ENCODE assay signal across 14 cellular contexts in the genomic region with DNA sequence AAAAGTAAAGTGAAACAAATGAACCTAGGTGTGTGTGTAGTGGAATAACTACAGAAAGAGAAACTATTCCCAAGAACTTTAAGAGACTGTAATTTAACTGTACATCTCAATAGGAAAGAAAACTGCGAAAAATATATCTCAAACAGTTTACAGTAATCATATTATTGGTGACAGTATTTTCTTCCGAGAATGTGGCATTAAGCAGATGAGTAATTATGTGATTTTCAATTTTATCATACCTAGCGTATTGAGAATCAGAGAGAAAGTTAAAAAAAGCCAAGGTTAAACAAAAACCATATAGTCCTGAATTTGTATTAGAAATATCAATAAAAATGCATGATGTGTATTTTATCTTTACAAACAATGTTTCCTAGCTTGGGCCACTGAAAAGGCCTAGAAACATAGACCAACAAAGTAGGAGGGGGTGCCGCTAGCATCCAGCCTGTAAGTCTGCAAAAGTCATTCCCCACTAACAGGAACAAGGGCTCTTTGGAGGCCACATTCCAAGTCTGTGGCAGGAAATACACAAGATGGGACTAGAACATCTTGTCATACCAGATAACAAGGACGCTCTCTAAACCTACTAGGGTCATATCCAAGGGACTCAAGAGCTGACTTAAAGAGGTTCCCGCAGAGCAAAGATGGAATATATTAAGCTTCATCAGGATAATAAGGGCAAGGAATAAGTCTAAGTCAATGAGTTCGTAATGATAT. TPM values are rescaled to one million over a fixed set of nuclear protein-coding genes. Genes with fewer than 3 reads are reported as not detected.
DNase-seq lines count a peak whose midpoint lies in the region; ATAC-seq, FAIRE-seq and TF ChIP-seq lines count a peak whose summit lies in the region.
"Had no signal": no experiment of that assay in that cellular context is flagged by ENCODE, and none has a peak within 500 bp of the region (broad histone marks: within the 10 kb centered on the region; RNA-seq: fewer than 3 reads in every experiment).

No MANE protein-coding gene starts in this region.

- intact Hi-C loops in CD4-positive, alpha-beta memory T cell (cut with micrococcal nuclease), result no loop called here
- intact Hi-C loops in GM12878 (cut with micrococcal nuclease; ENCODE audit: unreplicated experiment), result no loop called here

- H3K4me2 ChIP-seq in GM12878 (ENCODE audit: control insufficient read depth, insufficient read depth), result no peak overlapping the region

- in situ Hi-C loops in GM12878 (cut with MboI), result no loop called here

- no peak for TF ChIP-seq CTCF in GM12878 (IDR thresholded peaks at IDR 0.05 in 2 of 3, conservative IDR thresholded peaks at IDR 0.05 in 1 of 3; ENCODE audit: control insufficient read depth in 2 of 3, extremely low read depth in 1 of 3, insufficient read depth in 1 of 3, low read depth in 3 of 3, low read length in 3 of 3)
- no peak for TF ChIP-seq CTCF in WERI-Rb-1 (IDR thresholded peaks at IDR 0.05; ENCODE audit: low read depth, low read length)

- no peak for ATAC-seq in GM12878
- ATAC-seq in GM21526 (IDR thresholded peaks at IDR 0.05; ENCODE audit: low FRiP score, unreplicated experiment), result no peak
- no peak for ATAC-seq in HG03139 (IDR thresholded peaks at IDR 0.05; ENCODE audit: unreplicated experiment)

- H3K27ac Mint-ChIP-seq in activated T-cell treated with anti-CD3 and anti-CD28 coated beads, Interleukin-2, amount 50 U/mL, for 24 hours, result peak overlapping the region; percentile 39
- H3K27ac Mint-ChIP-seq in CD4-positive, alpha-beta memory T cell, result peak overlapping the region in 4 of 7 donors; percentile 27 to 75 (median 50)
- H3K27ac Mint-ChIP-seq: CD4-positive, alpha-beta T cell had no signal

- 72% methylated on average over 7 of the region's 7 CpGs for WGBS in GM12878 (ENCODE audit: insufficient coverage, insufficient replicate concordance, low lambda C conversion rate, missing lambda C conversion rate)

- H3K9me3 Mint-ChIP-seq in activated T-cell treated with anti-CD3 and anti-CD28 coated beads, Interleukin-2, amount 50 U/mL, for 24 hours, result no peaks in the 10 kb centered on the region
- no peaks in the 10 kb centered on the region for H3K9me3 Mint-ChIP-seq in CD4-positive, alpha-beta memory T cell
- H3K9me3 Mint-ChIP-seq: CD4-positive, alpha-beta T cell had no signal

- no peaks in the 10 kb centered on the region for H3K36me3 ChIP-seq in CD4-positive, alpha-beta memory T cell (ENCODE audit: insufficient read depth, low read length)
- H3K36me3 ChIP-seq in GM12878 (ENCODE audit: control insufficient read depth in 2 of 2, insufficient read depth in 2 of 2, low read length in 1 of 2) (no peaks in the 10 kb centered on the region), WERI-Rb-1 (no peaks in the 10 kb centered on the region)

- FAIRE-seq in HTR-8/SVneo (lab: Jason Lieb, UNC) (peak; percentile 26), GM12878 (lab: Jason Lieb, UNC) (no peak)
- FAIRE-seq: D721Med, GM12892 had no signal

- TF ChIP-seq EP300 in GM12878 (IDR thresholded peaks at IDR 0.05; ENCODE audit: borderline replicate concordance in 1 of 2, control insufficient read depth in 1 of 2, low read depth in 2 of 2, low read length in 2 of 2), result no peak

- H3K79me2 ChIP-seq in GM12878 (ENCODE audit: control insufficient read depth, insufficient read depth, low read length), result no peaks in the 10 kb centered on the region

- RAD21 ChIA-PET in GM12878 (lab: Charles Lee; ENCODE audit: unreplicated experiment), result interaction anchor here (0.7 to 0.9 kb wide), 2 partner anchors 14 to 43 kb away, joined by 3 read pairs; no protein-coding TSS in a partner anchor

- DNase-seq in activated T-cell treated with anti-CD3 and anti-CD28 coated beads, Interleukin-2, amount 50 U/mL, for 24 hours, result no peak
- DNase-seq in activated T-cell treated with anti-CD3 and anti-CD28 coated beads, Interleukin-2, amount 50 U/mL, for 48 hours, result no peak
- no peak for DNase-seq in CD4-positive, alpha-beta memory T cell
- DNase-seq in HTR-8/SVneo (ENCODE audit: insufficient read length, low spot score), result no peak
- no peak for DNase-seq in GM12878 (ENCODE audit: low read depth, low spot score)
- no peak for DNase-seq in WERI-Rb-1
- DNase-seq: CD4-positive, alpha-beta T cell; DMS79 treated with DMSO at 0.1 percent for 48 hours; GOT3; NCI-H446 had no signal

- TF ChIP-seq POLR2A in GM12878 (IDR thresholded peaks at IDR 0.05; ENCODE audit: low read depth, low read length), result no peak

- BruUV-seq in GM12878 (replicated peaks; lab: Mats Ljungman, UMichigan), result no TSS peak

- no peak overlapping the region for H3K9ac ChIP-seq in GM12878 (ENCODE audit: control insufficient read depth, insufficient read depth, low read length)

- POLR2A ChIA-PET in CD4-positive, alpha-beta memory T cell (lab: Charles Lee; ENCODE audit: partially characterized antibody), result interaction anchor here (0.6 kb wide), 1 partner anchor 310 kb away, joined by 3 read pairs; no protein-coding TSS in a partner anchor
- POLR2A ChIA-PET in GM12878 (lab: Charles Lee), result interaction anchor here (0.7 to 1.4 kb wide), 3 partner anchors 12 to 300 kb away, joined by 3 to 6 read pairs (median 4); no protein-coding TSS in a partner anchor

- CTCF ChIA-PET in CD4-positive, alpha-beta memory T cell (lab: Charles Lee; ENCODE audit: partially characterized antibody), result interaction anchor here (1.5 kb wide), 1 partner anchor 38 kb away, joined by 7 read pairs; no protein-coding TSS in a partner anchor
- CTCF ChIA-PET in GM12878 (lab: Yijun Ruan, JAX), result interaction anchor here (1.1 to 1.7 kb wide), 2 partner anchors 12 to 77 kb away, joined by 3 to 4 read pairs; no protein-coding TSS in a partner anchor

- SMC1A ChIA-PET in GM12878 (lab: Charles Lee; ENCODE audit: uncharacterized antibody, unreplicated experiment), result interaction anchor here (0.6 to 2.2 kb wide), 4 partner anchors 8 to 34 kb away, joined by 3 to 19 read pairs (median 6); no protein-coding TSS in a partner anchor

- H3K27ac ChIP-seq in CD4-positive, alpha-beta memory T cell (ENCODE audit: low read depth, low read length), result no peak overlapping the region
- H3K27ac ChIP-seq in GM12878 (ENCODE audit: control insufficient read depth, insufficient read depth) (no peak overlapping the region), WERI-Rb-1 (no peak overlapping the region)

- no peaks in the 10 kb centered on the region for H4K20me1 ChIP-seq in GM12878 (ENCODE audit: control insufficient read depth, insufficient read depth)

- TF ChIP-seq RAD21 in GM12878 (IDR thresholded peaks at IDR 0.05; ENCODE audit: insufficient read depth, low read depth, low read length), result no peak

- no peaks in the 10 kb centered on the region for H3K27me3 ChIP-seq in CD4-positive, alpha-beta memory T cell (ENCODE audit: insufficient read depth, low read length)
- H3K27me3 ChIP-seq in GM12878 (replicated peaks in 1 of 2; ENCODE audit: control insufficient read depth in 2 of 2, insufficient read depth in 2 of 2, low read length in 1 of 2) (no peaks in the 10 kb centered on the region), WERI-Rb-1 (ENCODE audit: insufficient read depth, low read depth, severe bottlenecking) (no peaks in the 10 kb centered on the region)

- H3K36me3 Mint-ChIP-seq in activated T-cell treated with anti-CD3 and anti-CD28 coated beads, Interleukin-2, amount 50 U/mL, for 24 hours (ENCODE audit: low read depth), result peaks cover 16% of the 10 kb centered on the region
- H3K36me3 Mint-ChIP-seq in CD4-positive, alpha-beta memory T cell, result peaks cover 3 to 9% of the 10 kb centered on the region in 2 donors

- no peak overlapping the region for H3K4me3 ChIP-seq in CD4-positive, alpha-beta memory T cell (ENCODE audit: low read length in 2 of 2)
- H3K4me3 ChIP-seq in GM12878 (no peak overlapping the region), WERI-Rb-1 (ENCODE audit: low read depth, low read length) (no peak overlapping the region)

- peaks cover 3% of the 10 kb centered on the region for H3K4me1 ChIP-seq in CD4-positive, alpha-beta memory T cell (ENCODE audit: insufficient read depth, low read length)
- H3K4me1 ChIP-seq in GM12878 (ENCODE audit: control insufficient read depth, insufficient read depth, low read length), result no peaks in the 10 kb centered on the region

- H3K27me3 Mint-ChIP-seq in activated T-cell treated with anti-CD3 and anti-CD28 coated beads, Interleukin-2, amount 50 U/mL, for 24 hours, result no peaks in the 10 kb centered on the region
- no peaks in the 10 kb centered on the region for H3K27me3 Mint-ChIP-seq in CD4-positive, alpha-beta memory T cell
- H3K27me3 Mint-ChIP-seq: CD4-positive, alpha-beta T cell had no signal

- no peak overlapping the region for H3K4me3 Mint-ChIP-seq in activated T-cell treated with anti-CD3 and anti-CD28 coated beads, Interleukin-2, amount 50 U/mL, for 24 hours
- no peak overlapping the region for H3K4me3 Mint-ChIP-seq in CD4-positive, alpha-beta memory T cell
- H3K4me3 Mint-ChIP-seq: CD4-positive, alpha-beta T cell had no signal

- no peaks in the 10 kb centered on the region for H3K9me3 ChIP-seq in CD4-positive, alpha-beta memory T cell (ENCODE audit: control insufficient read depth in 1 of 2, low read length in 2 of 2)
- H3K9me3 ChIP-seq in GM12878 (replicated peaks; ENCODE audit: control insufficient read depth, insufficient read depth, low read length) (no peaks in the 10 kb centered on the region), WERI-Rb-1 (ENCODE audit: severe bottlenecking) (no peaks in the 10 kb centered on the region)

- peak overlapping the region; percentile 28; the same call in 1 of the 2 replicates for H2AFZ ChIP-seq in GM12878 (ENCODE audit: control insufficient read depth, low read depth, low read length)

- H3K4me1 Mint-ChIP-seq in activated T-cell treated with anti-CD3 and anti-CD28 coated beads, Interleukin-2, amount 50 U/mL, for 24 hours (ENCODE audit: low read depth), result peaks cover 48% of the 10 kb centered on the region
- H3K4me1 Mint-ChIP-seq in CD4-positive, alpha-beta memory T cell, result peaks cover 17 to 32% (median 21%) of the 10 kb centered on the region in 4 donors

RNA-seq across cellular contexts. Expression of a gene that starts 20.5 kb away (rescaled TPM):
- 10 to 100 TPM; 19.5 to 22.5 TPM for total RNA-seq in CD4-positive, alpha-beta memory T cell
- 10 to 100 TPM in 1 of 2 donors, 1 to 10 TPM in 1; 4.0 to 20.5 TPM for polyA plus RNA-seq in CD4-positive, alpha-beta memory T cell
- total RNA-seq in GM12878 (2013; cell fraction: nucleolus; rRNA removed), result 1.4 and 2.8 TPM in 2 replicates
- total RNA-seq in GM12878 (2014; rRNA removed) (9.7 and 10.4 TPM in 2 replicates), GM12878 (2014; rRNA removed; fragmentation: Illumina TruSeq; extraction: Trizol) (10.4 and 11.8 TPM in 2 replicates), GM12878 (2021) (14.8 and 17.9 TPM in 2 replicates)
- polyA plus RNA-seq in GM12878 (2011; ENCODE audit: low read depth), result 5.8 TPM
- polyA plus RNA-seq in GM12878 (2011; rRNA removed) (6.0 and 7.3 TPM in 2 replicates), GM12878 (2014; fragmentation: Illumina TruSeq; extraction: Trizol) (14.1 and 15.9 TPM in 2 replicates), GM12878 (2014; fragmentation: Nextera tagmentation; extraction: Ambion mirVana) (1 to 10 TPM; 5.2 to 9.5 TPM), GM12878 (2014; rRNA removed) (12.1 and 12.3 TPM in 2 replicates), GM12878 (2016; fragmentation: Nextera tagmentation; extraction: Ambion mirVana) (1 to 10 TPM; 1.4 to 3.4 TPM)
- polyA plus RNA-seq in GM12878 (2011; cell fraction: cytosol; rRNA removed), result 7.3 and 8.6 TPM in 2 replicates
- polyA plus RNA-seq in GM12878 (2011; cell fraction: nucleus; rRNA removed), result 3.7 and 4.7 TPM in 2 replicates
- 6.4 and 8.4 TPM in 2 replicates for polyA plus RNA-seq in GM12878 (2012)
- 6.6 and 10.4 TPM in 2 replicates for polyA minus RNA-seq in GM12878 (2011; rRNA and poly(A)+ RNA removed)
- 3.1 and 4.8 TPM in 2 replicates for polyA minus RNA-seq in GM12878 (2011; cell fraction: cytosol; rRNA and poly(A)+ RNA removed)
- 2.5 and 6.2 TPM in 2 replicates for polyA minus RNA-seq in GM12878 (2011; cell fraction: nucleus; rRNA and poly(A)+ RNA removed)

RNA-seq across cellular contexts. Expression of a gene that starts 45.3 kb away (rescaled TPM):
- 100 to 1,000 TPM; 101 to 103 TPM for total RNA-seq in CD4-positive, alpha-beta memory T cell
- 10 to 100 TPM in 1 of 2 donors, 1 to 10 TPM in 1; 6.2 to 11.1 TPM for polyA plus RNA-seq in CD4-positive, alpha-beta memory T cell
- 10.7 and 18.0 TPM in 2 replicates for total RNA-seq in GM12878 (2013; cell fraction: nucleolus; rRNA removed)
- total RNA-seq in GM12878 (2014; rRNA removed), result 54.7 and 63.4 TPM in 2 replicates
- total RNA-seq in GM12878 (2014; rRNA removed; fragmentation: Illumina TruSeq; extraction: Trizol), result 12.3 and 17.1 TPM in 2 replicates
- total RNA-seq in GM12878 (2021), result 130 and 132 TPM in 2 replicates
- 44.7 TPM for polyA plus RNA-seq in GM12878 (2011; ENCODE audit: low read depth)
- 50.3 and 165 TPM in 2 replicates for polyA plus RNA-seq in GM12878 (2011; rRNA removed)
- polyA plus RNA-seq in GM12878 (2011; cell fraction: cytosol; rRNA removed), result 54.9 and 77.4 TPM in 2 replicates
- 56.6 and 64.5 TPM in 2 replicates for polyA plus RNA-seq in GM12878 (2011; cell fraction: nucleus; rRNA removed)
- 98.6 and 132 TPM in 2 replicates for polyA plus RNA-seq in GM12878 (2012)
- 12.1 and 24.0 TPM in 2 replicates for polyA plus RNA-seq in GM12878 (2014; fragmentation: Illumina TruSeq; extraction: Trizol)
- polyA plus RNA-seq in GM12878 (2014; fragmentation: Nextera tagmentation; extraction: Ambion mirVana), result 10 to 100 TPM in 1 of 2 experiments, 1 to 10 TPM in 1; 4.4 to 16.4 TPM
- polyA plus RNA-seq in GM12878 (2014; rRNA removed), result 66.4 and 81.1 TPM in 2 replicates
- polyA plus RNA-seq in GM12878 (2016; fragmentation: Nextera tagmentation; extraction: Ambion mirVana), result 1 to 10 TPM; 2.8 TPM
- polyA minus RNA-seq in GM12878 (2011; rRNA and poly(A)+ RNA removed), result 24.4 and 40.4 TPM in 2 replicates
- 55.5 and 60.7 TPM in 2 replicates for polyA minus RNA-seq in GM12878 (2011; cell fraction: cytosol; rRNA and poly(A)+ RNA removed)
- 18.3 and 30.3 TPM in 2 replicates for polyA minus RNA-seq in GM12878 (2011; cell fraction: nucleus; rRNA and poly(A)+ RNA removed)
